ENCODE assay signal across 1 cellular context in genomic region chr11:116243975-116244374, GRCh38.
TF ChIP-seq lines count a peak whose summit lies in the region.

No MANE protein-coding gene starts in this region.

TF ChIP-seq in GM23338, 12 proteins besides CTCF, POLR2A, EP300 and RAD21 (continued from another document):
- no peak for TF ChIP-seq EZH2phosphoT487 (IDR thresholded peaks at IDR 0.05; ENCODE audit: unreplicated experiment)
- TF ChIP-seq ZNF114 (CRISPR knock-in tag; IDR thresholded peaks at IDR 0.05) = no peak
- TF ChIP-seq REST (IDR thresholded peaks at IDR 0.05; ENCODE audit: unreplicated experiment) = no peak
- TF ChIP-seq CREB1 (CRISPR knock-in tag; IDR thresholded peaks at IDR 0.05; ENCODE audit: low read depth) = no peak
